In genomic region chr19:56119585-56119978, GRCh38 we compare ENCODE assay signal across 9 cellular contexts. TPM values are rescaled to one million over a fixed set of nuclear protein-coding genes. Genes with fewer than 3 reads are reported as not detected.
DNase-seq lines count a peak whose midpoint lies in the region; ATAC-seq lines count a peak whose summit lies in the region.
"Had no signal": no experiment of that assay in that cellular context is flagged by ENCODE, and none has a peak within 500 bp of the region (broad histone marks: within the 10 kb centered on the region; RNA-seq: fewer than 3 reads in every experiment).

No MANE protein-coding gene starts in this region.

- no peaks in the 10 kb centered on the region for H3K27me3 Mint-ChIP-seq in activated naive CD4-positive, alpha-beta T cell treated with anti-CD3 and anti-CD28 coated beads for 36 hours (ENCODE audit: low read depth)
- H3K27me3 Mint-ChIP-seq in activated T-helper 2 cell treated with anti-CD3 and anti-CD28 coated beads, Interferon-gamma antibody, Interleukin-2, Interleukin-4, amounts not matched to agents 10 μg/mL and 5 μg/mL and 100 μg/mL, durations not matched to agents 14 hours and 24 hours and 36 hours (ENCODE audit: low read depth): no peaks in the 10 kb centered on the region
- H3K27me3 Mint-ChIP-seq in immature natural killer cell (ENCODE audit: low read depth in 3 of 3): peaks cover 7 to 9% (median 8%) of the 10 kb centered on the region in 3 donors

- peak overlapping the region; percentile 93 for H3K27ac ChIP-seq in subcutaneous abdominal adipose tissue (ENCODE audit: low read depth, low read length)

- H3K4me1 ChIP-seq in subcutaneous abdominal adipose tissue (ENCODE audit: control insufficient read depth in 5 of 5, insufficient read depth in 5 of 5, low read length in 5 of 5): peaks cover 16 to 50% (median 43%) of the 10 kb centered on the region in 5 donors

- peak overlapping the region; percentile 87 for H3K27ac Mint-ChIP-seq in activated naive CD4-positive, alpha-beta T cell treated with anti-CD3 and anti-CD28 coated beads for 36 hours
- peak overlapping the region; percentile 92 for H3K27ac Mint-ChIP-seq in activated T-helper 2 cell treated with anti-CD3 and anti-CD28 coated beads, Interferon-gamma antibody, Interleukin-2, Interleukin-4, amounts not matched to agents 10 μg/mL and 5 μg/mL and 100 μg/mL, durations not matched to agents 14 hours and 24 hours and 36 hours
- peak overlapping the region; percentile 86 to 95 (median 94) for H3K27ac Mint-ChIP-seq in immature natural killer cell

- no peaks in the 10 kb centered on the region for H3K27me3 ChIP-seq in subcutaneous abdominal adipose tissue (ENCODE audit: control insufficient read depth in 5 of 5, insufficient read depth in 4 of 5, low read length in 5 of 5)

- peak overlapping the region; percentile 90 to 96 (median 93) for H3K9ac ChIP-seq in subcutaneous abdominal adipose tissue (ENCODE audit: low read length in 5 of 5)

- intact Hi-C loops in activated naive CD4-positive, alpha-beta T cell treated with anti-CD3 and anti-CD28 coated beads for 36 hours (cut with micrococcal nuclease): no loop called here
- intact Hi-C loops in activated T-helper 2 cell treated with anti-CD3 and anti-CD28 coated beads, Interferon-gamma antibody, Interleukin-2, Interleukin-4, amounts not matched to agents 10 μg/mL and 5 μg/mL and 100 μg/mL, durations not matched to agents 14 hours and 24 hours and 36 hours (cut with micrococcal nuclease): no loop called here

- CTCF ChIA-PET in activated naive CD4-positive, alpha-beta T cell treated with anti-CD3 and anti-CD28 coated beads for 36 hours (lab: Charles Lee): no interaction called here

- H3K4me3 ChIP-seq in subcutaneous abdominal adipose tissue (ENCODE audit: low read depth in 1 of 5, low read length in 5 of 5): peak overlapping the region; percentile 69 to 81 (median 72)

- H3K36me3 Mint-ChIP-seq in activated naive CD4-positive, alpha-beta T cell treated with anti-CD3 and anti-CD28 coated beads for 36 hours (ENCODE audit: low read depth): peaks cover 2% of the 10 kb centered on the region
- peaks cover 15% of the 10 kb centered on the region for H3K36me3 Mint-ChIP-seq in activated T-helper 2 cell treated with anti-CD3 and anti-CD28 coated beads, Interferon-gamma antibody, Interleukin-2, Interleukin-4, amounts not matched to agents 10 μg/mL and 5 μg/mL and 100 μg/mL, durations not matched to agents 14 hours and 24 hours and 36 hours (ENCODE audit: low read depth)
- H3K36me3 Mint-ChIP-seq in immature natural killer cell: no peaks in the 10 kb centered on the region

- no peaks in the 10 kb centered on the region for H3K9me3 ChIP-seq in subcutaneous abdominal adipose tissue (ENCODE audit: control insufficient read depth in 5 of 5, low read length in 5 of 5)

- peaks cover 48% of the 10 kb centered on the region for H3K4me1 Mint-ChIP-seq in activated naive CD4-positive, alpha-beta T cell treated with anti-CD3 and anti-CD28 coated beads for 36 hours (ENCODE audit: low read depth)
- peaks cover 20% of the 10 kb centered on the region for H3K4me1 Mint-ChIP-seq in activated T-helper 2 cell treated with anti-CD3 and anti-CD28 coated beads, Interferon-gamma antibody, Interleukin-2, Interleukin-4, amounts not matched to agents 10 μg/mL and 5 μg/mL and 100 μg/mL, durations not matched to agents 14 hours and 24 hours and 36 hours (ENCODE audit: low read depth)
- H3K4me1 Mint-ChIP-seq in immature natural killer cell: peaks cover 42 to 46% of the 10 kb centered on the region in 2 donors

- no peak for ATAC-seq in HG03280 (IDR thresholded peaks at IDR 0.05; ENCODE audit: unreplicated experiment)
- ATAC-seq in GM19467 (IDR thresholded peaks at IDR 0.05; ENCODE audit: unreplicated experiment): no peak

- peaks cover 0 to 9% (median 6%) of the 10 kb centered on the region in 5 donors for H3K36me3 ChIP-seq in subcutaneous abdominal adipose tissue (ENCODE audit: control insufficient read depth in 5 of 5, insufficient read depth in 5 of 5, low read length in 5 of 5)

- H3K9me3 Mint-ChIP-seq in activated naive CD4-positive, alpha-beta T cell treated with anti-CD3 and anti-CD28 coated beads for 36 hours: no peaks in the 10 kb centered on the region
- no peaks in the 10 kb centered on the region for H3K9me3 Mint-ChIP-seq in activated T-helper 2 cell treated with anti-CD3 and anti-CD28 coated beads, Interferon-gamma antibody, Interleukin-2, Interleukin-4, amounts not matched to agents 10 μg/mL and 5 μg/mL and 100 μg/mL, durations not matched to agents 14 hours and 24 hours and 36 hours
- no peaks in the 10 kb centered on the region for H3K9me3 Mint-ChIP-seq in immature natural killer cell

- peak overlapping the region; percentile 86 for H3K4me3 Mint-ChIP-seq in activated naive CD4-positive, alpha-beta T cell treated with anti-CD3 and anti-CD28 coated beads for 36 hours
- peak overlapping the region; percentile 87 for H3K4me3 Mint-ChIP-seq in activated T-helper 2 cell treated with anti-CD3 and anti-CD28 coated beads, Interferon-gamma antibody, Interleukin-2, Interleukin-4, amounts not matched to agents 10 μg/mL and 5 μg/mL and 100 μg/mL, durations not matched to agents 14 hours and 24 hours and 36 hours (ENCODE audit: low read depth)
- H3K4me3 Mint-ChIP-seq in immature natural killer cell: peak overlapping the region; percentile 84 to 90 (median 87)

- DNase-seq in activated naive CD4-positive, alpha-beta T cell treated with anti-CD3 and anti-CD28 coated beads for 36 hours: no peak
- DNase-seq in activated naive CD4-positive, alpha-beta T cell (lab: John Stamatoyannopoulos, UW): no peak
- DNase-seq in activated T-helper 2 cell treated with anti-CD3 and anti-CD28 coated beads, Interferon-gamma antibody, Interleukin-2, Interleukin-4, amounts not matched to agents 10 μg/mL and 5 μg/mL and 100 μg/mL, durations not matched to agents 14 hours and 24 hours and 36 hours (ENCODE audit: low spot score): no peak
- DNase-seq in immature natural killer cell (no peak), amygdala (lab: John Stamatoyannopoulos, UW) (no peak)

RNA-seq across cellular contexts. Expression of gene ZNF787, which starts 1.5 kb away (rescaled TPM):
- 10 to 100 TPM; 24.2 to 26.1 TPM for total RNA-seq in activated naive CD4-positive, alpha-beta T cell treated with anti-CD3 and anti-CD28 coated beads for 36 hours
- total RNA-seq in activated T-helper 2 cell treated with anti-CD3 and anti-CD28 coated beads, Interferon-gamma antibody, Interleukin-2, Interleukin-4, amounts not matched to agents 10 μg/mL and 5 μg/mL and 100 μg/mL, durations not matched to agents 14 hours and 24 hours and 36 hours: 35.7 and 37.8 TPM in 2 replicates
- polyA plus RNA-seq in immature natural killer cell: 1 to 10 TPM in 2 of 3 donors, under 1 TPM in 1; 0.69 to 2.2 (median 1.5) TPM

RNA-seq across cellular contexts. Expression of gene ZNF444, which starts 21.5 kb away (rescaled TPM):
- 10 to 100 TPM; 17.8 to 21.4 TPM for total RNA-seq in activated naive CD4-positive, alpha-beta T cell treated with anti-CD3 and anti-CD28 coated beads for 36 hours
- 30.3 and 35.5 TPM in 2 replicates for total RNA-seq in activated T-helper 2 cell treated with anti-CD3 and anti-CD28 coated beads, Interferon-gamma antibody, Interleukin-2, Interleukin-4, amounts not matched to agents 10 μg/mL and 5 μg/mL and 100 μg/mL, durations not matched to agents 14 hours and 24 hours and 36 hours
- 10 to 100 TPM in 1 of 3 donors, 1 to 10 TPM in 2; 7.9 to 19.1 (median 9.0) TPM for polyA plus RNA-seq in immature natural killer cell

RNA-seq across cellular contexts. Expression of gene GALP, which starts 56.2 kb away (rescaled TPM):
- total RNA-seq in activated naive CD4-positive, alpha-beta T cell treated with anti-CD3 and anti-CD28 coated beads for 36 hours: not detected
- not detected in 2 replicates for total RNA-seq in activated T-helper 2 cell treated with anti-CD3 and anti-CD28 coated beads, Interferon-gamma antibody, Interleukin-2, Interleukin-4, amounts not matched to agents 10 μg/mL and 5 μg/mL and 100 μg/mL, durations not matched to agents 14 hours and 24 hours and 36 hours
- not detected for polyA plus RNA-seq in immature natural killer cell
- total RNA-seq: lower leg skin had no signal
